19 cellular contexts compared by ENCODE assay signal in the genomic region with DNA sequence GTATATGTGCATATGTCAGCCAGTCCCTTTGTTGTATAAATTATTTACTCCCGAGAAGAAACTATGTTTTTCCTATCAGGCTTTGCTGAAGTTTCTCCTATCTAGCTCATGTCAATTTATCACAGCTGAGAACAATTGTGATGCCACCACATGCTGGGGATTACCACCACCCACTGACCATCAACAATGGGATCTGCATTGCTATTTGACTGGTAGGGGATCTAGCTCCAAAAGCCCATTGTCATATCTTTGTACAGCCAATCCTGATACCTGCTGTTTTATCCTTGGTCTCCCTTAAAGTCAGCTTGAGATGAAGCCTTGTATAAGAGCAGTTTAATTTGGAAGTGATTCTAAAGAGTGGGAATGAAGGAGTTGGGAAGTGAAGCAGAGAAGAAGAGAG. TPM values are rescaled to one million over a fixed set of nuclear protein-coding genes. Genes with fewer than 3 reads are reported as not detected.
DNase-seq lines count a peak whose midpoint lies in the region; ATAC-seq, FAIRE-seq and TF ChIP-seq lines count a peak whose summit lies in the region.
"Had no signal": no experiment of that assay in that cellular context is flagged by ENCODE, and none has a peak within 500 bp of the region (broad histone marks: within the 10 kb centered on the region; RNA-seq: fewer than 3 reads in every experiment).

No MANE protein-coding gene starts in this region.

- no peak overlapping the region for H3K14ac ChIP-seq in H1 (ENCODE audit: insufficient read length)

- no peak overlapping the region for H4K5ac ChIP-seq in H1 (ENCODE audit: insufficient read length, low read depth, low read length)

- H3K4me3 ChIP-seq in HUES64 (ENCODE audit: low read length) (no peak overlapping the region), H1 (ENCODE audit: extremely low read depth in 1 of 4, insufficient read depth in 2 of 4, low read depth in 3 of 4, low read length in 4 of 4) (peak overlapping the region in 1 of 4 experiments; percentile 10; a peak in 1 of 8 replicates)

- H2BK20ac ChIP-seq in H1 (ENCODE audit: low read length), result no peak overlapping the region

- CTCF ChIA-PET in H1 (lab: Charles Lee; ENCODE audit: partially characterized antibody), result interaction anchor here (0.6 to 5.9 kb wide), 10 partner anchors 8 to 501 kb away, joined by 3 to 42 read pairs (median 4); no protein-coding TSS in a partner anchor

- H3K4me1 ChIP-seq in HUES64 (ENCODE audit: insufficient read depth, low read length) (peaks cover 36% of the 10 kb centered on the region), H1 (replicated peaks in 1 of 4; ENCODE audit: control insufficient read depth in 3 of 4, insufficient read depth in 4 of 4, low read length in 3 of 4) (peaks cover 1 to 22% (median 12%) of the 10 kb centered on the region in 4 experiments; a peak in 6 of 7 replicates)

- H3K27ac ChIP-seq in HUES64 (ENCODE audit: low read depth, low read length) (peak overlapping the region; percentile 21; the same call in 1 of the 2 replicates), H1 (ENCODE audit: low read depth, low read length) (no peak overlapping the region)

- 78% methylated on average over 1 of the region's 1 CpG for WGBS in HUES64
- 82% methylated on average over 1 of the region's 1 CpG; no CpG with 5 or more reads in 1 of the 2 experiments for WGBS in H1 (ENCODE audit: extremely low coverage in 1 of 2, insufficient coverage in 1 of 2, insufficient read length in 1 of 2, insufficient replicate concordance in 2 of 2, low coverage in 1 of 2, low lambda C conversion rate in 2 of 2, missing lambda C conversion rate in 1 of 2), 2 experiments

- TF ChIP-seq RAD21 in H1 (IDR thresholded peaks at IDR 0.05 in 1 of 2, conservative IDR thresholded peaks at IDR 0.05 in 1 of 2; ENCODE audit: low read depth in 2 of 2, low read length in 2 of 2), result no peak

- H3K9ac ChIP-seq in HUES64 (ENCODE audit: low read depth, low read length) (no peak overlapping the region), H1 (replicated peaks in 1 of 4; ENCODE audit: extremely low read depth in 1 of 4, low read depth in 3 of 4, low read length in 3 of 4) (no peak overlapping the region)

- ATAC-seq in SK-N-SH treated with all-trans-retinoic acid at 6 μM for 48 hours, result no peak
- ATAC-seq in left ventricle myocardium superior, result no peak
- ATAC-seq in HG03432 (IDR thresholded peaks at IDR 0.05; ENCODE audit: unreplicated experiment), result no peak
- ATAC-seq: HCT116, Panc1 had no signal

- no peak overlapping the region for H3K4ac ChIP-seq in H1 (replicated peaks; ENCODE audit: insufficient read length, low read depth, low read length)

- intact Hi-C loops in left ventricle myocardium superior (cut with micrococcal nuclease), result loop anchor here (10.0 kb wide), 1 partner anchor 203 kb away; no protein-coding TSS in a partner anchor

- H2BK15ac ChIP-seq in H1 (ENCODE audit: low read length), result no peak overlapping the region

- H3K27me3 ChIP-seq in HUES64 (ENCODE audit: insufficient read depth, low read length) (no peaks in the 10 kb centered on the region), H1 (replicated peaks in 1 of 4; ENCODE audit: control insufficient read depth in 3 of 4, extremely low read depth in 1 of 4, insufficient read depth in 3 of 4, low read length in 3 of 4) (no peaks in the 10 kb centered on the region)

- H3K79me1 ChIP-seq in H1 (ENCODE audit: low read depth, low read length), result no peaks in the 10 kb centered on the region

- H3K23ac ChIP-seq in H1 (ENCODE audit: insufficient read length), result no peak overlapping the region

- H4K8ac ChIP-seq in H1 (ENCODE audit: extremely low read depth, insufficient read depth, low read length), result no peak overlapping the region

- no peak for TF ChIP-seq CTCF in H1 (IDR thresholded peaks at IDR 0.05; ENCODE audit: control extremely low read depth in 1 of 3, insufficient read depth in 1 of 3, low read depth in 1 of 3, low read length in 3 of 3)

- H3K18ac ChIP-seq in H1 (ENCODE audit: extremely low read depth, low read length), result no peak overlapping the region

- H3K56ac ChIP-seq in H1 (replicated peaks; ENCODE audit: insufficient read length, low read depth, low read length), result no peak overlapping the region

- no peak overlapping the region for H2BK12ac ChIP-seq in H1 (ENCODE audit: low read depth, low read length)

- H2AK5ac ChIP-seq in H1 (ENCODE audit: low read depth, low read length), result no peak overlapping the region

- DNase-seq in H1 (ENCODE audit: low read depth in 1 of 2, low spot score in 2 of 2) (peak in 1 of 2 experiments; percentile 34), iPS-NIHi7 (ENCODE audit: extremely low spot score) (peak; percentile 28), left ventricle myocardium superior (no peak)
- DNase-seq in effector CD4-positive, alpha-beta T cell, result no peak
- DNase-seq: CD4-positive, CD25-positive, alpha-beta regulatory T cell; DMS79; KBM-7; MM.1S; NCI-H1048; NCI-H1436; NCI-H2029; NCI-H226; NCI-H510A treated with DMSO at 0.1 percent for 48 hours; NCI-H748 treated with DMSO at 0.1 percent for 48 hours had no signal

- POLR2A ChIA-PET in H1 (lab: Charles Lee; ENCODE audit: partially characterized antibody), result interaction anchor here (0.8 kb wide), 1 partner anchor 140 kb away, joined by 3 read pairs; no protein-coding TSS in a partner anchor

- no peaks in the 10 kb centered on the region for H3K79me2 ChIP-seq in H1 (ENCODE audit: control insufficient read depth in 1 of 2, insufficient read depth in 2 of 2, low read length in 2 of 2)

- H4K20me1 ChIP-seq in H1 (replicated peaks in 1 of 2; ENCODE audit: control insufficient read depth in 1 of 2, insufficient read depth in 2 of 2, low read length in 2 of 2), result no peaks in the 10 kb centered on the region

- peak in 1 of 2 experiments; percentile 79; a peak in 1 of 3 replicates for TF ChIP-seq EP300 in H1 (IDR thresholded peaks at IDR 0.05; ENCODE audit: borderline replicate concordance in 1 of 2, low read depth in 2 of 2, low read length in 2 of 2)

- H4K91ac ChIP-seq in H1 (replicated peaks; ENCODE audit: insufficient read length, low read length), result no peak overlapping the region

- no peaks in the 10 kb centered on the region for H3K9me3 ChIP-seq in HUES64 (ENCODE audit: insufficient read depth, low read depth, low read length)
- no peaks in the 10 kb centered on the region for H3K9me3 ChIP-seq in H1 (ENCODE audit: insufficient read depth in 2 of 2, low read depth in 1 of 2, low read length in 1 of 2)

- no peak overlapping the region for H2BK120ac ChIP-seq in H1 (replicated peaks; ENCODE audit: low read depth, low read length)

- no peaks in the 10 kb centered on the region for H3K23me2 ChIP-seq in H1 (ENCODE audit: low read depth, low read length)

- peak; percentile 82 for FAIRE-seq in H1 (lab: Jason Lieb, UNC)

- H3K36me3 ChIP-seq in HUES64 (ENCODE audit: insufficient read depth, low read length) (no peaks in the 10 kb centered on the region), H1 (ENCODE audit: control insufficient read depth in 2 of 4, insufficient read depth in 4 of 4, low read length in 3 of 4) (no peaks in the 10 kb centered on the region)

- no peak for TF ChIP-seq POLR2A in H1 (IDR thresholded peaks at IDR 0.05; ENCODE audit: control extremely low read depth in 1 of 2, low read depth in 2 of 2, low read length in 2 of 2)

- no peak overlapping the region for H2BK5ac ChIP-seq in H1 (ENCODE audit: low read depth, low read length)

- H2AFZ ChIP-seq in H1 (ENCODE audit: low read length), result no peak overlapping the region

- H3K4me2 ChIP-seq in H1 (ENCODE audit: insufficient read depth in 1 of 2, low read depth in 2 of 2, low read length in 2 of 2), result peak overlapping the region; percentile 4 to 40; a peak in 3 of 4 replicates

TF ChIP-seq in H1, 55 proteins besides CTCF, POLR2A, EP300 and RAD21 (continues in another document):
- TF ChIP-seq SAP30 (IDR thresholded peaks at IDR 0.05; ENCODE audit: insufficient read depth, insufficient replicate concordance, low read length), result no peak

TF ChIP-seq in SK-N-SH treated with all-trans-retinoic acid at 6 μM for 48 hours, 23 proteins besides CTCF, POLR2A, EP300 and RAD21 (continues in another document):
- no peak for TF ChIP-seq RARB (CRISPR knock-in tag; IDR thresholded peaks at IDR 0.05)
- no peak for TF ChIP-seq TCF4 (CRISPR knock-in tag; IDR thresholded peaks at IDR 0.05; ENCODE audit: borderline replicate concordance)
- TF ChIP-seq BACH2 (CRISPR knock-in tag; IDR thresholded peaks at IDR 0.05; ENCODE audit: borderline replicate concordance), result no peak
- TF ChIP-seq CSDC2 (CRISPR knock-in tag; IDR thresholded peaks at IDR 0.05), result no peak
- TF ChIP-seq TSHZ2 (CRISPR knock-in tag; IDR thresholded peaks at IDR 0.05), result no peak

RNA-seq across cellular contexts. Expression of gene KCNN2, which starts 53.9 kb away (rescaled TPM):
- 11.5 TPM for polyA plus RNA-seq in HUES64 (2013, experiment 1 of 2)
- 11.9 TPM for polyA plus RNA-seq in HUES64 (2013, experiment 2 of 2)
- 18.6 and 19.4 TPM in 2 replicates for total RNA-seq in H1 (2021; fragmentation: NEBNext Ultra II Directional; extraction: Animal tissue kit (Norgen Biotek cat#: 25700))
- 13.1 and 13.6 TPM in 2 replicates for polyA plus RNA-seq in H1 (2011; rRNA removed)
- 8.4 TPM for polyA plus RNA-seq in H1 (2011; cell fraction: cytosol; rRNA removed)
- polyA plus RNA-seq in H1 (2011; cell fraction: nucleus; rRNA removed), result 14.7 TPM
- polyA plus RNA-seq in H1 (2012, experiment 1 of 2), result 13.0 to 17.1 TPM (median 14.4 TPM) in 4 replicates
- polyA plus RNA-seq in H1 (2012, experiment 2 of 2), result 14.0 TPM
- 18.0 TPM for polyA plus RNA-seq in H1 (2013, experiment 1 of 2)
- polyA plus RNA-seq in H1 (2013, experiment 2 of 2), result 18.6 TPM
- 32.0 and 35.1 TPM in 2 replicates for polyA minus RNA-seq in H1 (2011; rRNA and poly(A)+ RNA removed)
- 15.5 TPM for polyA minus RNA-seq in H1 (2011; cell fraction: cytosol; rRNA and poly(A)+ RNA removed)
- 67.7 TPM for polyA minus RNA-seq in H1 (2011; cell fraction: nucleus; rRNA and poly(A)+ RNA removed)
- total RNA-seq in left ventricle myocardium superior, result 10.5 TPM
- total RNA-seq: CD4-positive, CD25-positive, alpha-beta regulatory T cell had no signal
- polyA plus RNA-seq: CD4-positive, CD25-positive, alpha-beta regulatory T cell had no signal
